Comparison of ENCODE assay signal across 8 cellular contexts in the genomic region with DNA sequence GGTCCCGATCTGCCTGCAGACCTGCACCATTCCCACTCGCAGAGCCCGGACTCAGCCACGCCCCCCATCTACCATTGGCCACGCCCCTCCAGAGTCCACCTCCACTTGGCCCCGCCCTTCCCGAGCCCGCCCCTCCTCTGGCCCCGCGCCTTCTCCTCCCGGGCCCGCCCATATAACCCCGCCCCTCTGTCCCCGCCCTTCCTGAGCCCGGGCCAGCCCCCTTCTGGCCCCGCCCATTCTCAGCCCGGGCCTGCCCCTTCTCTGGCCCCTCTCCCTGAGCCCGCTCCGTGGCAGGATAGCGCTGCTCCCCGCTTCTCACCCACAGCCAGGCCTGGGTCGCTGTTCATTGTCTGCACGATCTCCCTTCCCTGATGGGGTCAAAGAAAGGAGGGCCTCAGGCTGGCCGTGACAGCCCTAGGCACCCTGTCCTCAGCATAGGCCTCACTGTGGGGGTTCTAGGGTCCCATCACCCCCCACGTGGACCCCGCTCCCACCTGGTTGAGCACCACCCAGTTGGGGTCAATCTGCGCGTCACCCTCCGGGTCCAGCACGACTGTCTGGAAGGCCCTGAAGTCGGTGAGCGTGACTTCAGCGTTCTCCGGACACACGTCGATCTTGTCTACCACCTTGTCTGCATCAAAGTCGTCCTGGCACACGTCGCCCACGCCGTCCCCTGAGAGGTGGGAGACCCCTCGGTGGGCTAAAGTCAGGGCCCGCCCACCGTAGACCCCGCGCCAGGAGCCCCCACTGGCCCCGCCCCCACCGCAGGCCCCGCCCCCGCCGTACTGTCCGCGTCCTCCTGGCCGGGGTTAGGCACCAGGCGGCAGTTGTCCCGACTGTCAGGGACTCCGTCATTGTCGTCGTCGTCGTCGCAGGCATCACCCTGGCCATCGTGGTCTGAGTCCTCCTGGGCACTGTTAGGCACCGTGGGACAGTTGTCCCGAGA. TPM values are rescaled to one million over a fixed set of nuclear protein-coding genes. Genes with fewer than 3 reads are reported as not detected.
DNase-seq lines count a peak whose midpoint lies in the region; ATAC-seq and TF ChIP-seq lines count a peak whose summit lies in the region.

No MANE protein-coding gene starts in this region.

- peak; percentile 91 for ATAC-seq in activated CD8-positive, alpha-beta T cell treated with anti-CD3 and anti-CD28 coated beads for 36 hours
- peak; percentile 85 for ATAC-seq in naive thymus-derived CD4-positive, alpha-beta T cell
- ATAC-seq in stimulated activated naive CD8-positive, alpha-beta T cell treated with anti-CD3 and anti-CD28 coated beads, Interleukin-15, Interleukin-2, amounts not matched to agents 100 U/mL and 50 U/mL, for 24 hours, result peak; percentile 79
- ATAC-seq in HG02623 (IDR thresholded peaks at IDR 0.05; ENCODE audit: unreplicated experiment), result no peak

- in situ Hi-C loops in GM13977 (cut with MboI; ENCODE audit: low pct_unique_long_range_greater_than_20kb, low sequenced_read_pairs, unreplicated experiment), result no loop called here

- H3K4me1 Mint-ChIP-seq in activated CD8-positive, alpha-beta T cell treated with anti-CD3 and anti-CD28 coated beads for 36 hours (ENCODE audit: low read depth), result peaks cover 35% of the 10 kb centered on the region
- H3K4me1 Mint-ChIP-seq in naive thymus-derived CD4-positive, alpha-beta T cell, result peaks cover 21 to 49% (median 37%) of the 10 kb centered on the region in 7 donors

- no peak overlapping the region for H3K27ac Mint-ChIP-seq in activated CD8-positive, alpha-beta T cell treated with anti-CD3 and anti-CD28 coated beads for 36 hours
- H3K27ac Mint-ChIP-seq in naive thymus-derived CD4-positive, alpha-beta T cell, result peak overlapping the region in 1 of 9 donors; percentile 48

- H3K36me3 ChIP-seq in naive thymus-derived CD4-positive, alpha-beta T cell (ENCODE audit: control insufficient read depth in 2 of 3, insufficient read depth in 3 of 3, low read length in 3 of 3), result no peaks in the 10 kb centered on the region

- peaks cover 4 to 16% of the 10 kb centered on the region in 2 donors for H3K27me3 ChIP-seq in naive thymus-derived CD4-positive, alpha-beta T cell (ENCODE audit: control insufficient read depth in 2 of 2, insufficient read depth in 2 of 2, low read length in 2 of 2)

- H3K27me3 Mint-ChIP-seq in activated CD8-positive, alpha-beta T cell treated with anti-CD3 and anti-CD28 coated beads for 36 hours, result peaks cover 47% of the 10 kb centered on the region
- peaks cover 37 to 54% (median 44%) of the 10 kb centered on the region in 5 donors for H3K27me3 Mint-ChIP-seq in naive thymus-derived CD4-positive, alpha-beta T cell

- no peak for TF ChIP-seq CTCF in GM13977 (IDR thresholded peaks at IDR 0.05; ENCODE audit: extremely low read depth, insufficient read depth, missing control alignments)
- TF ChIP-seq CTCF in activated CD8-positive, alpha-beta T cell treated with anti-CD3 and anti-CD28 coated beads for 36 hours (IDR thresholded peaks at IDR 0.05), result no peak

- peaks cover 3% of the 10 kb centered on the region for H3K36me3 Mint-ChIP-seq in activated CD8-positive, alpha-beta T cell treated with anti-CD3 and anti-CD28 coated beads for 36 hours (ENCODE audit: low read depth)
- peaks cover 0 to 8% (median 0%) of the 10 kb centered on the region in 5 donors for H3K36me3 Mint-ChIP-seq in naive thymus-derived CD4-positive, alpha-beta T cell

- peaks cover 11 to 13% of the 10 kb centered on the region in 2 donors for H3K4me1 ChIP-seq in naive thymus-derived CD4-positive, alpha-beta T cell (ENCODE audit: control insufficient read depth in 2 of 2, insufficient read depth in 2 of 2, low read length in 2 of 2)

- H3K9me3 Mint-ChIP-seq in activated CD8-positive, alpha-beta T cell treated with anti-CD3 and anti-CD28 coated beads for 36 hours, result peaks cover 3% of the 10 kb centered on the region
- H3K9me3 Mint-ChIP-seq in naive thymus-derived CD4-positive, alpha-beta T cell, result peaks cover 0 to 6% (median 0%) of the 10 kb centered on the region in 11 donors

- H3K4me3 Mint-ChIP-seq in activated CD8-positive, alpha-beta T cell treated with anti-CD3 and anti-CD28 coated beads for 36 hours, result no peak overlapping the region
- H3K4me3 Mint-ChIP-seq in naive thymus-derived CD4-positive, alpha-beta T cell, result peak overlapping the region; percentile 12 to 69 (median 51)

- intact Hi-C loops in activated CD8-positive, alpha-beta T cell treated with anti-CD3 and anti-CD28 coated beads for 36 hours (cut with micrococcal nuclease), result no loop called here
- intact Hi-C loops in naive thymus-derived CD4-positive, alpha-beta T cell (cut with micrococcal nuclease), result loop anchor here (1.0 to 10.0 kb wide), 4 partner anchors 49 to 263 kb away; partner anchors contain the start of genes ELL (in 1 of the 2), TMEM59L (in 1 of the 2) and UPF1 (in 1 of the 2)

- POLR2A ChIA-PET in activated CD8-positive, alpha-beta T cell treated with anti-CD3 and anti-CD28 coated beads for 36 hours (lab: Charles Lee), result interaction anchor here (1.3 kb wide), 1 partner anchor 12 kb away, joined by 3 read pairs; no protein-coding TSS in a partner anchor
- POLR2A ChIA-PET in naive thymus-derived CD4-positive, alpha-beta T cell (lab: Charles Lee), result no interaction called here

- no peaks in the 10 kb centered on the region for H3K9me3 ChIP-seq in naive thymus-derived CD4-positive, alpha-beta T cell (ENCODE audit: control insufficient read depth in 2 of 3, low read length in 3 of 3)

- CTCF ChIA-PET in activated CD8-positive, alpha-beta T cell treated with anti-CD3 and anti-CD28 coated beads for 36 hours (lab: Charles Lee), result no interaction called here
- CTCF ChIA-PET in naive thymus-derived CD4-positive, alpha-beta T cell (lab: Charles Lee), result interaction anchor here (1.0 kb wide), 1 partner anchor 145 kb away, joined by 3 read pairs; no protein-coding TSS in a partner anchor

- DNase-seq in GM13977 (ENCODE audit: low spot score), result peak; percentile 98
- DNase-seq in NCI-H226, result peak; percentile 43
- DNase-seq in activated CD8-positive, alpha-beta T cell treated with anti-CD3 and anti-CD28 coated beads for 36 hours, result peak; percentile 89
- peak; percentile 48 for DNase-seq in effector CD4-positive, alpha-beta T cell
- DNase-seq in naive thymus-derived CD4-positive, alpha-beta T cell, result peak; percentile 19 to 71 (median 45)
- DNase-seq in stimulated activated naive CD8-positive, alpha-beta T cell treated with anti-CD3 and anti-CD28 coated beads, Interleukin-15, Interleukin-2, amounts not matched to agents 100 U/mL and 50 U/mL, for 24 hours, result peak; percentile 86
- DNase-seq in globus pallidus (ENCODE audit: low spot score), result no peak

- no peak overlapping the region for H3K27ac ChIP-seq in naive thymus-derived CD4-positive, alpha-beta T cell (ENCODE audit: low read depth, low read length)

- H3K4me3 ChIP-seq in naive thymus-derived CD4-positive, alpha-beta T cell (ENCODE audit: low read length), result no peak overlapping the region

RNA-seq across cellular contexts. Expression of gene COMP, which starts 5.7 kb away (rescaled TPM):
- not detected for total RNA-seq in activated CD8-positive, alpha-beta T cell treated with anti-CD3 and anti-CD28 coated beads for 36 hours
- not detected for total RNA-seq in naive thymus-derived CD4-positive, alpha-beta T cell
- not detected for polyA plus RNA-seq in naive thymus-derived CD4-positive, alpha-beta T cell

RNA-seq across cellular contexts. Expression of gene UPF1, which starts 46.3 kb away (rescaled TPM):
- 10 to 100 TPM; 75.9 to 87.6 TPM for total RNA-seq in activated CD8-positive, alpha-beta T cell treated with anti-CD3 and anti-CD28 coated beads for 36 hours
- total RNA-seq in naive thymus-derived CD4-positive, alpha-beta T cell, result 100 to 1,000 TPM in 4 of 5 experiments, 10 to 100 TPM in 1; 98.7 to 148 (median 113) TPM
- polyA plus RNA-seq in naive thymus-derived CD4-positive, alpha-beta T cell, result 10 to 100 TPM in 1 of 2 donors, 1 to 10 TPM in 1; 7.7 to 25.3 TPM
